34 cellular contexts compared by ENCODE assay signal in genomic region chr17:1069847-1070246, GRCh38.
"Had no signal": no experiment of that assay in that cellular context is flagged by ENCODE, and none has a peak within 500 bp of the region (broad histone marks: within the 10 kb centered on the region; RNA-seq: fewer than 3 reads in every experiment).

No MANE protein-coding gene starts in this region.

- ATAC-seq: activated CD8-positive, alpha-beta T cell treated with anti-CD3 and anti-CD28 coated beads for 36 hours; activated T-cell treated with anti-CD3 and anti-CD28 coated beads, Interleukin-2, amount 50 U/mL, for 72 hours; activated T-helper 17 cell treated with anti-CD3 and anti-CD28 coated beads, Interleukin-2, amount 50 U/mL, for 72 hours; PC-3 had no signal

- H3K4me1 Mint-ChIP-seq: activated CD4-positive, alpha-beta T cell treated with anti-CD3 and anti-CD28 coated beads, Interleukin-2, amount 10 ng/mL, durations not matched to agents 24 days and 14 days; activated naive CD8-positive, alpha-beta T cell treated with anti-CD3 and anti-CD28 coated beads for 36 hours; activated T-helper 17 cell treated with anti-CD3 and anti-CD28 coated beads, Interleukin-2, amount 50 U/mL, for 72 hours had no signal

- H3K27me3 Mint-ChIP-seq: activated CD4-positive, alpha-beta T cell treated with anti-CD3 and anti-CD28 coated beads, Interleukin-2, amount 10 ng/mL, durations not matched to agents 24 days and 14 days; activated CD8-positive, alpha-beta T cell treated with anti-CD3 and anti-CD28 coated beads for 36 hours; activated naive CD8-positive, alpha-beta T cell treated with anti-CD3 and anti-CD28 coated beads for 36 hours; activated T-helper 17 cell treated with anti-CD3 and anti-CD28 coated beads, Interleukin-2, amount 50 U/mL, for 72 hours had no signal

- H3K4me1 ChIP-seq: SJSA1 had no signal

- H3K27ac Mint-ChIP-seq: activated CD4-positive, alpha-beta T cell treated with anti-CD3 and anti-CD28 coated beads, Interleukin-2, amount 10 ng/mL, durations not matched to agents 24 days and 14 days; activated CD8-positive, alpha-beta T cell treated with anti-CD3 and anti-CD28 coated beads for 36 hours; activated naive CD8-positive, alpha-beta T cell treated with anti-CD3 and anti-CD28 coated beads for 36 hours; activated T-cell treated with anti-CD3 and anti-CD28 coated beads, Interleukin-2, amount 50 U/mL, for 72 hours; activated T-helper 17 cell treated with anti-CD3 and anti-CD28 coated beads, Interleukin-2, amount 50 U/mL, for 72 hours; T-helper 1 cell treated with Interleukin-12 subunit alpha and Interleukin-12 subunit beta and Interleukin-4 antibody, amounts not matched to agents 30 μg/mL and 1 μg/mL, for 36 hours; T-helper 2 cell treated with Interferon-gamma antibody and Interleukin-4, amounts not matched to agents 5 μg/mL and 100 μg/mL, for 36 hours had no signal

- H3K9me3 ChIP-seq: Peyer's patch, SJSA1, SK-N-SH had no signal

- H3K4me3 Mint-ChIP-seq: activated CD4-positive, alpha-beta T cell treated with anti-CD3 and anti-CD28 coated beads, Interleukin-2, amount 10 ng/mL, durations not matched to agents 24 days and 14 days; activated CD8-positive, alpha-beta T cell treated with anti-CD3 and anti-CD28 coated beads for 36 hours; activated naive CD8-positive, alpha-beta T cell treated with anti-CD3 and anti-CD28 coated beads for 36 hours; activated T-cell treated with anti-CD3 and anti-CD28 coated beads, Interleukin-2, amount 50 U/mL, for 72 hours; activated T-helper 17 cell treated with anti-CD3 and anti-CD28 coated beads, Interleukin-2, amount 50 U/mL, for 72 hours; T-helper 1 cell treated with Interleukin-12 subunit alpha and Interleukin-12 subunit beta and Interleukin-4 antibody, amounts not matched to agents 30 μg/mL and 1 μg/mL, for 36 hours; T-helper 2 cell treated with Interferon-gamma antibody and Interleukin-4, amounts not matched to agents 5 μg/mL and 100 μg/mL, for 36 hours had no signal

- H3K27ac ChIP-seq: brain microvascular endothelial cell, KMS-11, Peyer's patch, SJSA1 had no signal

- H3K9ac ChIP-seq: KMS-11, SK-N-SH had no signal

- H3K4me3 ChIP-seq: Peyer's patch, SJSA1 had no signal

- H3K27me3 ChIP-seq: brain microvascular endothelial cell, Peyer's patch, SJSA1 had no signal

- DNase-seq: activated CD4-positive, alpha-beta T cell treated with anti-CD3 and anti-CD28 coated beads, Interleukin-2, amount 10 ng/mL, durations not matched to agents 24 days and 14 days; activated CD4-positive, alpha-beta T cell treated with anti-CD3 and anti-CD28 coated beads, Interleukin-2, amount 50 U/mL, for 4 hours; activated CD8-positive, alpha-beta T cell treated with anti-CD3 and anti-CD28 coated beads for 36 hours; activated effector memory CD4-positive, alpha-beta T cell treated with anti-CD3 and anti-CD28 coated beads, Interleukin-2, amount 50 U/mL, for 16 hours; activated naive CD4-positive, alpha-beta T cell; activated naive CD4-positive, alpha-beta T cell treated with anti-CD3 and anti-CD28 coated beads, Interleukin-2, amount 50 U/mL, for 16 hours; activated naive CD8-positive, alpha-beta T cell treated with anti-CD3 and anti-CD28 coated beads for 36 hours; activated T-cell treated with anti-CD3 and anti-CD28 coated beads, Interleukin-2, amount 50 U/mL, for 1 hour; activated T-cell treated with anti-CD3 and anti-CD28 coated beads, Interleukin-2, amount 50 U/mL, for 72 hours; amniotic stem cell; brain microvascular endothelial cell; MM.1S; MV-4-11; NCI-H1092 treated with DMSO at 0.1 percent for 48 hours; NCI-H1417; NCI-H146; NCI-H187; NCI-H2029 treated with DMSO at 0.1 percent for 48 hours; NCI-H2107; NCI-H2171; NCI-H510A; NCI-H526; NCI-H748 treated with DMSO at 0.1 percent for 48 hours; NK-92 treated with Interleukin-12 subunit alpha and Interleukin-12 subunit beta, amount 100 ng/mL, for 24 hours; PC-3; Peyer's patch; RPMI8226; SHP77; SK-N-SH had no signal
